In genomic region chr1:242129103-242129502, GRCh38 we compare ENCODE assay signal across 8 cellular contexts.
DNase-seq lines count a peak whose midpoint lies in the region; ATAC-seq lines count a peak whose summit lies in the region.

No MANE protein-coding gene starts in this region.

- in situ Hi-C loops in KBM-7 (cut with MboI; ENCODE audit: low pct_unique_long_range_greater_than_20kb, low sequenced_read_pairs) = no loop called here

- ATAC-seq in stimulated activated naive CD8-positive, alpha-beta T cell treated with anti-CD3 and anti-CD28 coated beads, Interleukin-15, Interleukin-2, amounts not matched to agents 100 U/mL and 50 U/mL, for 24 hours = no peak

- peak; percentile 23 for DNase-seq in NCI-H2227 (lab: John Stamatoyannopoulos, UW; ENCODE audit: unreplicated experiment)
- DNase-seq in NCI-H2227 treated with DMSO at 0.1 percent for 48 hours (lab: John Stamatoyannopoulos, UW) = no peak
- DNase-seq in KBM-7 = peak; percentile 7
- peak; percentile 14 for DNase-seq in SHP77 treated with DMSO at 0.1 percent for 48 hours (lab: John Stamatoyannopoulos, UW)
- DNase-seq in renal cortical epithelial cell (ENCODE audit: low read depth) = peak; percentile 9
- no peak for DNase-seq in stimulated activated naive CD8-positive, alpha-beta T cell treated with anti-CD3 and anti-CD28 coated beads, Interleukin-15, Interleukin-2, amounts not matched to agents 100 U/mL and 50 U/mL, for 24 hours
- no peak for DNase-seq in inferior parietal cortex (ENCODE audit: extremely low spot score)
- no peak for DNase-seq in central memory CD4-positive, alpha-beta T cell

Comparison
In these comparisons a context has a peak if more than half of its experiments do, and no peak if none do; other contexts are left out.
1. DNase-seq: peak in NCI-H2227 (single experiment), KBM-7 (single experiment), SHP77 treated with DMSO at 0.1 percent for 48 hours (single experiment) and renal cortical epithelial cell (single experiment); none in NCI-H2227 treated with DMSO at 0.1 percent for 48 hours (single experiment), stimulated activated naive CD8-positive, alpha-beta T cell treated with anti-CD3 and anti-CD28 coated beads, Interleukin-15, Interleukin-2, amounts not matched to agents 100 U/mL and 50 U/mL, for 24 hours (single experiment), inferior parietal cortex (single experiment) and central memory CD4-positive, alpha-beta T cell (single experiment).